In the genomic region with DNA sequence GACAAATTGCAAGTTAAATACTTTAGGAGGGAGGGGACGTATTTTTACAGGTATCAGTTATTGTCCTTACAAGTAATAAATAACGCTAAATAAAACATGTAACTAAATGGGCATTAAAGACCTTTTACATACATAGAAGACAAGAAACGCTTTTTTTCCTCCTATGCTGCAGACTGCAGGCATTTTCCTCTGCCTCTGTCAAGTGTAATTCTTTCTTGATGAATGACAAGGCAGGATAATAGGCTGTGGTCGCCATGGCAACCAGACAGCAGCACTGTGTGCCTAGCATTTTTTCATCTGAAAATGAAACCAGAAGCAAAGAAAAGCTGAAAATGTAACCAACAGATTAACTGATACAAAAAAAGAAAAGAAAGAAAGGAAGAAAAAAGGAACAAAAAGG, we compare ENCODE assay signal across 10 cellular contexts. TPM values are rescaled to one million over a fixed set of nuclear protein-coding genes. Genes with fewer than 3 reads are reported as not detected.
DNase-seq lines count a peak whose midpoint lies in the region; ATAC-seq lines count a peak whose summit lies in the region.
"Had no signal": no experiment of that assay in that cellular context is flagged by ENCODE, and none has a peak within 500 bp of the region (broad histone marks: within the 10 kb centered on the region; RNA-seq: fewer than 3 reads in every experiment).

No MANE protein-coding gene starts in this region.

- DNase-seq in NCI-H2029 (lab: John Stamatoyannopoulos, UW): peak; percentile 78
- DNase-seq in NCI-H2029 treated with DMSO at 0.1 percent for 48 hours (lab: John Stamatoyannopoulos, UW): no peak
- DNase-seq in NCI-H774 (lab: John Stamatoyannopoulos, UW): peak; percentile 68
- peak; percentile 61 for DNase-seq in fibroblast of gingiva (ENCODE audit: low read depth)
- peak; percentile 53 for DNase-seq in occipital lobe (lab: John Stamatoyannopoulos, UW)
- DNase-seq in NCI-H446 treated with DMSO at 0.1 percent for 48 hours (lab: John Stamatoyannopoulos, UW): no peak
- no peak for DNase-seq in OCI-M2 (lab: John Stamatoyannopoulos, UW; ENCODE audit: unreplicated experiment)

- ATAC-seq in HG02798 (IDR thresholded peaks at IDR 0.05; ENCODE audit: poor library complexity, unreplicated experiment): no peak
- ATAC-seq: A549 had no signal

RNA-seq across cellular contexts. Expression of gene BLID, which starts 46.1 kb away (rescaled TPM):
- total RNA-seq in occipital lobe: 3.6 TPM
- total RNA-seq: NCI-H460 had no signal

Comparison
In these comparisons a context has a peak if more than half of its experiments do, and no peak if none do; other contexts are left out.
1. DNase-seq: peak in NCI-H2029 (single experiment), NCI-H774 (single experiment), fibroblast of gingiva (single experiment) and occipital lobe (single experiment); none in NCI-H2029 treated with DMSO at 0.1 percent for 48 hours (single experiment), NCI-H446 treated with DMSO at 0.1 percent for 48 hours (single experiment) and OCI-M2 (single experiment).